In genomic region chr5:38208782-38209378, GRCh38 we compare ENCODE assay signal across 10 cellular contexts. TPM values are rescaled to one million over a fixed set of nuclear protein-coding genes. Genes with fewer than 3 reads are reported as not detected.
A peak's percentile ranks its signal among the peaks of the same experiment; 100 is the strongest.
DNase-seq lines count a peak whose midpoint lies in the region; ATAC-seq, FAIRE-seq and TF ChIP-seq lines count a peak whose summit lies in the region.
"Had no signal": no experiment of that assay in that cellular context is flagged by ENCODE, and none has a peak within 500 bp of the region (broad histone marks: within the 10 kb centered on the region; RNA-seq: fewer than 3 reads in every experiment).

No MANE protein-coding gene starts in this region.

- in situ Hi-C loops in HAP-1 (cut with MboI; ENCODE audit: low sequenced_read_pairs), result loop anchor here (10.0 kb wide), 1 partner anchor 596 kb away; no protein-coding TSS in a partner anchor

- H3K27ac ChIP-seq in pancreas, result no peak overlapping the region
- H3K27ac ChIP-seq: HL-60, thoracic aorta had no signal

- no peak for FAIRE-seq in pancreas (lab: Jason Lieb, UNC)

- 5 to 12% methylated on average over 1 of the region's 1 CpG for WGBS in pancreas, 2 donors

- no peaks in the 10 kb centered on the region for H3K36me3 Mint-ChIP-seq in effector memory CD8-positive, alpha-beta T cell (ENCODE audit: insufficient read depth)

- intact Hi-C loops in pancreas (cut with DNase I), result no loop called here

- H3K27ac Mint-ChIP-seq in effector memory CD8-positive, alpha-beta T cell, result no peak overlapping the region

- no peaks in the 10 kb centered on the region for H3K4me1 Mint-ChIP-seq in effector memory CD8-positive, alpha-beta T cell (ENCODE audit: low read depth in 2 of 2)

- H3K4me3 Mint-ChIP-seq in effector memory CD8-positive, alpha-beta T cell, result no peak overlapping the region

- H3K36me3 ChIP-seq in HAP-1 (replicated peaks), result no peaks in the 10 kb centered on the region
- H3K36me3 ChIP-seq in pancreas, result no peaks in the 10 kb centered on the region
- H3K36me3 ChIP-seq: thoracic aorta had no signal

- H3K27me3 ChIP-seq in HAP-1 (ENCODE audit: low read depth), result no peaks in the 10 kb centered on the region
- no peaks in the 10 kb centered on the region for H3K27me3 ChIP-seq in pancreas

- peak; percentile 65 for DNase-seq in Ammon's horn (ENCODE audit: low spot score)
- DNase-seq in HAP-1 (ENCODE audit: low spot score in 2 of 2), result peak; percentile 32 to 38
- DNase-seq in NCI-H748 treated with DMSO at 0.1 percent for 48 hours (lab: John Stamatoyannopoulos, UW), result peak; percentile 57
- peak; percentile 40 for DNase-seq in epidermal melanocyte (ENCODE audit: insufficient read length, low spot score)
- DNase-seq in pancreas, result no peak
- no peak for DNase-seq in effector memory CD8-positive, alpha-beta T cell
- no peak for DNase-seq in NOMO-1 (lab: John Stamatoyannopoulos, UW; ENCODE audit: unreplicated experiment in 2 of 2)
- no peak for DNase-seq in NOMO-1 treated with dmso at 0.1 percent for 144 hours (lab: John Stamatoyannopoulos, UW; ENCODE audit: unreplicated experiment)

- no peaks in the 10 kb centered on the region for H3K4me1 ChIP-seq in HAP-1
- no peaks in the 10 kb centered on the region for H3K4me1 ChIP-seq in pancreas

- peaks cover 0 to 7% of the 10 kb centered on the region in 2 donors for H3K9me3 Mint-ChIP-seq in effector memory CD8-positive, alpha-beta T cell

- peak in 1 of 4 donors; percentile 8 for TF ChIP-seq CTCF in pancreas (IDR thresholded peaks at IDR 0.05)

- no peak overlapping the region for H3K4me3 ChIP-seq in HAP-1
- H3K4me3 ChIP-seq in pancreas, result no peak overlapping the region
- H3K4me3 ChIP-seq: thoracic aorta had no signal

- peaks cover 6 to 10% of the 10 kb centered on the region in 2 donors for H3K27me3 Mint-ChIP-seq in effector memory CD8-positive, alpha-beta T cell

- ATAC-seq in pancreas, result peak in 3 of 4 donors; percentile 47 to 60 (median 59)
- no peak for ATAC-seq in effector memory CD8-positive, alpha-beta T cell (replicated peaks)

- H3K9me3 ChIP-seq in HAP-1 (no peaks in the 10 kb centered on the region), pancreas (no peaks in the 10 kb centered on the region)
- H3K9me3 ChIP-seq: thoracic aorta had no signal

RNA-seq across cellular contexts. Expression of gene EGFLAM, which starts 49.5 kb away (rescaled TPM):
- 1 to 10 TPM in 3 of 6 donors, under 1 TPM in 3; 0.73 to 1.2 (median 1.1) TPM for total RNA-seq in pancreas
- 1 to 10 TPM; 1.5 to 2.4 TPM for polyA plus RNA-seq in pancreas

Comparison
In these comparisons a context has a peak if more than half of its experiments do, and no peak if none do; other contexts are left out.
1. DNase-seq: peak in Ammon's horn (single experiment), HAP-1 (2 of 2), NCI-H748 treated with DMSO at 0.1 percent for 48 hours (single experiment) and epidermal melanocyte (single experiment); none in pancreas (0 of 6), effector memory CD8-positive, alpha-beta T cell (0 of 3), NOMO-1 (0 of 2) and NOMO-1 treated with dmso at 0.1 percent for 144 hours (single experiment).